ENCODE assay signal across 8 cellular contexts in genomic region chr1:1020000-1020404, GRCh38. TPM values are rescaled to one million over a fixed set of nuclear protein-coding genes. Genes with fewer than 3 reads are reported as not detected.
DNase-seq lines count a peak whose midpoint lies in the region; ATAC-seq and TF ChIP-seq lines count a peak whose summit lies in the region.

TSS of gene AGRN (plus strand) at chr1:1020120. CDS start at chr1:1020173, 53 bp downstream.

- H3K4me1 Mint-ChIP-seq in CD8-positive, alpha-beta memory T cell: peaks cover 6 to 20% (median 10%) of the 10 kb centered on the region in 3 donors
- peaks cover 8% of the 10 kb centered on the region for H3K4me1 Mint-ChIP-seq in activated naive CD8-positive, alpha-beta T cell treated with anti-CD3 and anti-CD28 coated beads, Interleukin-2, amount 10 ng/mL, durations not matched to agents 7 days and 5 days

- H3K27ac Mint-ChIP-seq in CD8-positive, alpha-beta memory T cell: peak within 1 kb of the TSS in 1 of 8 donors; percentile 73
- peak within 1 kb of the TSS; percentile 30 for H3K27ac Mint-ChIP-seq in activated naive CD8-positive, alpha-beta T cell treated with anti-CD3 and anti-CD28 coated beads, Interleukin-2, amount 10 ng/mL, durations not matched to agents 7 days and 5 days

- POLR2A ChIA-PET in CD8-positive, alpha-beta memory T cell (lab: Charles Lee): no interaction called here
- POLR2A ChIA-PET in activated naive CD8-positive, alpha-beta T cell treated with anti-CD3 and anti-CD28 coated beads, Interleukin-2, amount 10 ng/mL, durations not matched to agents 7 days and 5 days (lab: Charles Lee): interaction anchor here (0.9 to 1.0 kb wide), 2 partner anchors 18 to 39 kb away, joined by 3 to 6 read pairs; no protein-coding TSS in a partner anchor

- no peaks in the 10 kb centered on the region for H3K27me3 ChIP-seq in CD8-positive, alpha-beta memory T cell (ENCODE audit: insufficient read depth, low read length, poor library complexity, severe bottlenecking)
- no peaks in the 10 kb centered on the region for H3K27me3 ChIP-seq in right cardiac atrium (ENCODE audit: control insufficient read depth, insufficient read depth)
- H3K27me3 ChIP-seq in sigmoid colon: peaks cover 0 to 4% (median 0%) of the 10 kb centered on the region in 3 donors

- no peak for TF ChIP-seq CTCF in sigmoid colon (IDR thresholded peaks at IDR 0.05)

- H3K27me3 Mint-ChIP-seq in CD8-positive, alpha-beta memory T cell: peaks cover 0 to 3% of the 10 kb centered on the region in 2 donors
- peaks cover 2% of the 10 kb centered on the region for H3K27me3 Mint-ChIP-seq in activated naive CD8-positive, alpha-beta T cell treated with anti-CD3 and anti-CD28 coated beads, Interleukin-2, amount 10 ng/mL, durations not matched to agents 7 days and 5 days

- no peak for TF ChIP-seq EP300 in sigmoid colon (IDR thresholded peaks at IDR 0.05)

- peaks cover 14% of the 10 kb centered on the region for H3K4me1 ChIP-seq in CD8-positive, alpha-beta memory T cell (ENCODE audit: insufficient read depth, low read length)
- no peaks in the 10 kb centered on the region for H3K4me1 ChIP-seq in right cardiac atrium (ENCODE audit: control insufficient read depth, insufficient read depth, low read length)
- peaks cover 0 to 24% (median 23%) of the 10 kb centered on the region in 4 donors for H3K4me1 ChIP-seq in sigmoid colon

- no peaks in the 10 kb centered on the region for H3K36me3 Mint-ChIP-seq in CD8-positive, alpha-beta memory T cell
- H3K36me3 Mint-ChIP-seq in activated naive CD8-positive, alpha-beta T cell treated with anti-CD3 and anti-CD28 coated beads, Interleukin-2, amount 10 ng/mL, durations not matched to agents 7 days and 5 days: peaks cover 12% of the 10 kb centered on the region

- no peak within 1 kb of the TSS for H3K4me3 ChIP-seq in CD8-positive, alpha-beta memory T cell (ENCODE audit: low read length)
- H3K4me3 ChIP-seq in right cardiac atrium (ENCODE audit: low read length): peak within 1 kb of the TSS; percentile 93
- peak within 1 kb of the TSS; percentile 52 to 91 (median 85) for H3K4me3 ChIP-seq in sigmoid colon

- CTCF ChIA-PET in CD8-positive, alpha-beta memory T cell (lab: Charles Lee): interaction anchor here (0.8 to 1.4 kb wide), 2 partner anchors 16 to 97 kb away, joined by 4 read pairs; no protein-coding TSS in a partner anchor

- peak in 2 of 5 donors; percentile 29 to 48 for DNase-seq in CD8-positive, alpha-beta memory T cell
- peak; percentile 77 for DNase-seq in activated naive CD8-positive, alpha-beta T cell treated with anti-CD3 and anti-CD28 coated beads, Interleukin-2, amount 10 ng/mL, durations not matched to agents 7 days and 5 days
- DNase-seq in right cardiac atrium (peak in 2 of 3 donors; percentile 80 to 84), sigmoid colon (no peak), EL (no peak), putamen (ENCODE audit: low spot score) (no peak)

- H3K4me3 Mint-ChIP-seq in CD8-positive, alpha-beta memory T cell: peak within 1 kb of the TSS; percentile 30 to 84 (median 62)
- H3K4me3 Mint-ChIP-seq in activated naive CD8-positive, alpha-beta T cell treated with anti-CD3 and anti-CD28 coated beads, Interleukin-2, amount 10 ng/mL, durations not matched to agents 7 days and 5 days: peak within 1 kb of the TSS; percentile 60

- H3K9me3 ChIP-seq in CD8-positive, alpha-beta memory T cell (ENCODE audit: low read length): no peaks in the 10 kb centered on the region
- H3K9me3 ChIP-seq in right cardiac atrium (ENCODE audit: control insufficient read depth, low read length) (no peaks in the 10 kb centered on the region), sigmoid colon (no peaks in the 10 kb centered on the region)

- TF ChIP-seq POLR2A in sigmoid colon (IDR thresholded peaks at IDR 0.05): no peak

- H3K9me3 Mint-ChIP-seq in CD8-positive, alpha-beta memory T cell: no peaks in the 10 kb centered on the region
- H3K9me3 Mint-ChIP-seq in activated naive CD8-positive, alpha-beta T cell treated with anti-CD3 and anti-CD28 coated beads, Interleukin-2, amount 10 ng/mL, durations not matched to agents 7 days and 5 days: no peaks in the 10 kb centered on the region

- intact Hi-C loops in right cardiac atrium (cut with DNase I): no loop called here
- intact Hi-C loops in sigmoid colon (cut with DNase I): loop anchor here (1.0 to 5.0 kb wide), 4 partner anchors 20 to 97 kb away; partner anchors contain the start of genes C1orf159 and HES4

- peak within 1 kb of the TSS; percentile 24 for H3K27ac ChIP-seq in CD8-positive, alpha-beta memory T cell (ENCODE audit: low read depth, low read length)
- H3K27ac ChIP-seq in right cardiac atrium (ENCODE audit: low read length) (peak within 1 kb of the TSS; percentile 79), sigmoid colon (peak within 1 kb of the TSS; percentile 90 to 98 (median 96))

- 0% methylated on average over 53 of the region's 58 CpGs for WGBS in right cardiac atrium
- WGBS in sigmoid colon, 2 donors: 0 to 1% methylated on average over 55 to 56 of the region's 58 CpGs

- no peaks in the 10 kb centered on the region for H3K36me3 ChIP-seq in CD8-positive, alpha-beta memory T cell (ENCODE audit: insufficient read depth, low read length)
- no peaks in the 10 kb centered on the region for H3K36me3 ChIP-seq in sigmoid colon

- ATAC-seq in GM19397 (IDR thresholded peaks at IDR 0.05; ENCODE audit: unreplicated experiment) (peak; percentile 40), HG03460 (IDR thresholded peaks at IDR 0.05; ENCODE audit: unreplicated experiment) (peak; percentile 22), right cardiac atrium (peak; percentile 12 to 37)
- ATAC-seq in activated naive CD8-positive, alpha-beta T cell treated with anti-CD3 and anti-CD28 coated beads, Interleukin-2, amount 10 ng/mL, durations not matched to agents 7 days and 5 days (ENCODE audit: low read depth): peak; percentile 27

RNA-seq across cellular contexts. Expression of gene AGRN, which starts in this region (rescaled TPM):
- total RNA-seq in CD8-positive, alpha-beta memory T cell: 1 to 10 TPM; 7.1 to 8.0 TPM
- not detected for polyA plus RNA-seq in CD8-positive, alpha-beta memory T cell
- total RNA-seq in activated naive CD8-positive, alpha-beta T cell treated with anti-CD3 and anti-CD28 coated beads, Interleukin-2, amount 10 ng/mL, durations not matched to agents 7 days and 5 days: 10 to 100 TPM; 18.8 to 19.3 TPM
- total RNA-seq in right cardiac atrium (10 to 100 TPM; 17.1 to 26.4 (median 21.4) TPM), sigmoid colon (10 to 100 TPM in 2 of 4 donors, 1 to 10 TPM in 2; 3.9 to 23.3 (median 10.3) TPM)
- polyA plus RNA-seq in right cardiac atrium (12.0 TPM), sigmoid colon (10 to 100 TPM in 1 of 3 donors, 1 to 10 TPM in 2; 2.8 to 54.4 (median 3.0) TPM)

Comparison
In these comparisons a context has a peak if more than half of its experiments do, and no peak if none do; other contexts are left out.
1. DNase-seq: peak in activated naive CD8-positive, alpha-beta T cell treated with anti-CD3 and anti-CD28 coated beads, Interleukin-2, amount 10 ng/mL, durations not matched to agents 7 days and 5 days (single experiment) and right cardiac atrium (2 of 3); none in sigmoid colon (single experiment), EL (single experiment) and putamen (single experiment).
2. H3K27ac ChIP-seq: peak in every context shown above with its lines; median percentile 96 in sigmoid colon; 79 in right cardiac atrium; 24 in CD8-positive, alpha-beta memory T cell.
3. Peak in every context shown above with its lines, with median percentiles within 50 percentile points of each other: ATAC-seq.